26 cellular contexts compared by ENCODE assay signal in genomic region chr9:86285247-86285646, GRCh38. TPM values are rescaled to one million over a fixed set of nuclear protein-coding genes. Genes with fewer than 3 reads are reported as not detected.
DNase-seq lines count a peak whose midpoint lies in the region; ATAC-seq and TF ChIP-seq lines count a peak whose summit lies in the region.
"Had no signal": no experiment of that assay in that cellular context is flagged by ENCODE, and none has a peak within 500 bp of the region (broad histone marks: within the 10 kb centered on the region; RNA-seq: fewer than 3 reads in every experiment).

No MANE protein-coding gene starts in this region.

- H3F3A ChIP-seq in OCI-LY1 (ENCODE audit: insufficient read depth, low read length) = no peaks in the 10 kb centered on the region

- CTCF ChIA-PET in GM10248 (lab: Yijun Ruan, JAX) = interaction anchor here (1.2 to 1.4 kb wide), 2 partner anchors 9 to 211 kb away, joined by 3 read pairs; no protein-coding TSS in a partner anchor

- H2AFZ ChIP-seq in OCI-LY1 (ENCODE audit: low read length) = no peak overlapping the region

- ATAC-seq in HG03565 (IDR thresholded peaks at IDR 0.05; ENCODE audit: unreplicated experiment) = no peak
- ATAC-seq: activated CD4-positive, alpha-beta T cell treated with anti-CD3 and anti-CD28 coated beads for 36 hours; lower lobe of right lung; Panc1 had no signal

- no peaks in the 10 kb centered on the region for H3K9me2 ChIP-seq in OCI-LY1 (ENCODE audit: low read depth, low read length)

- H3K27ac ChIP-seq in OCI-LY1 (ENCODE audit: low read depth, low read length, poor library complexity, severe bottlenecking) = peak overlapping the region; percentile 48
- H3K27ac ChIP-seq: HL-60, lower lobe of right lung, stomach, transverse colon had no signal

- no peak overlapping the region for H3K4me2 ChIP-seq in OCI-LY1 (ENCODE audit: low read length)

- H3K27me3 ChIP-seq in OCI-LY1 (ENCODE audit: insufficient read depth, low read length) = no peaks in the 10 kb centered on the region
- H3K27me3 ChIP-seq: spleen, stomach, transverse colon had no signal

- H3K36me3 Mint-ChIP-seq in brain = peaks cover 10% of the 10 kb centered on the region

- peak overlapping the region in 1 of 5 experiments; percentile 22 for H3K4me3 Mint-ChIP-seq in brain
- H3K4me3 Mint-ChIP-seq: activated CD4-positive, alpha-beta T cell treated with anti-CD3 and anti-CD28 coated beads for 36 hours had no signal

- H3K4me1 Mint-ChIP-seq in brain = peaks cover 73% of the 10 kb centered on the region

- peaks cover 3% of the 10 kb centered on the region for H3K27me3 Mint-ChIP-seq in brain
- H3K27me3 Mint-ChIP-seq: activated CD4-positive, alpha-beta T cell treated with anti-CD3 and anti-CD28 coated beads for 36 hours had no signal

- peaks cover 14% of the 10 kb centered on the region for H3K79me2 ChIP-seq in OCI-LY1 (ENCODE audit: insufficient read depth, low read length)

- no peak overlapping the region for H3K4me3 ChIP-seq in OCI-LY1 (ENCODE audit: low read depth, low read length, poor library complexity, severe bottlenecking)
- H3K4me3 ChIP-seq: lower lobe of right lung, spleen, stomach, transverse colon had no signal

- POLR2A ChIA-PET in GM10248 (lab: Yijun Ruan, JAX) = no interaction called here

- H3K36me3 ChIP-seq in OCI-LY1 (ENCODE audit: insufficient read depth, low read length) = peaks cover 15% of the 10 kb centered on the region; the same call in 1 of the 2 replicates

- no peaks in the 10 kb centered on the region for H3K9me3 ChIP-seq in OCI-LY1 (ENCODE audit: low read length)
- H3K9me3 ChIP-seq: lower lobe of right lung, spleen, stomach, transverse colon had no signal

- DNase-seq in CD1c-positive myeloid dendritic cell (ENCODE audit: extremely low spot score) (peak; percentile 65), CMK (ENCODE audit: low read depth) (peak; percentile 35), NCI-H446 (lab: John Stamatoyannopoulos, UW) (no peak), GM10248 (ENCODE audit: extremely low spot score) (no peak)
- DNase-seq: activated CD4-positive, alpha-beta T cell treated with anti-CD3 and anti-CD28 coated beads for 36 hours; activated CD8-positive, alpha-beta memory T cell treated with anti-CD3 and anti-CD28 coated beads, Interleukin-2, amount 50 U/mL, for 48 hours; activated naive CD4-positive, alpha-beta T cell treated with Interleukin-2 at 50 U/mL for 16 hours; COR-L47; foreskin melanocyte; hypothalamus; kidney; lower lobe of right lung; MM.1S; NCI-H1694 treated with DMSO at 0.1 percent for 48 hours; NCI-H748 treated with DMSO at 0.1 percent for 48 hours; occipital lobe; spleen; stimulated activated CD4-positive, alpha-beta T cell treated with anti-CD3 and anti-CD28 coated beads, Interleukin-4, amount 100 ng/mL, for 24 hours; stomach; T1000; transverse colon had no signal

- TF ChIP-seq CTCF in OCI-LY1 (IDR thresholded peaks at IDR 0.05; ENCODE audit: low read length) (no peak), brain (conservative IDR thresholded peaks at IDR 0.05) (no peak), GM10248 (IDR thresholded peaks at IDR 0.05; ENCODE audit: control extremely low read depth, extremely low read depth, low read depth, missing control alignments) (no peak)

- H4K20me1 ChIP-seq in OCI-LY1 (ENCODE audit: insufficient read depth, low read length) = no peaks in the 10 kb centered on the region

- H3K27ac Mint-ChIP-seq in brain = peak overlapping the region in 4 of 5 experiments; percentile 42 to 96 (median 68)
- H3K27ac Mint-ChIP-seq: activated CD4-positive, alpha-beta T cell treated with anti-CD3 and anti-CD28 coated beads for 36 hours had no signal

- H3K9ac ChIP-seq in OCI-LY1 (ENCODE audit: low read length) = no peak overlapping the region

- H3K9me3 Mint-ChIP-seq in brain = no peaks in the 10 kb centered on the region

- peaks cover 54% of the 10 kb centered on the region for H3K4me1 ChIP-seq in OCI-LY1 (ENCODE audit: insufficient read depth, low read length, severe bottlenecking)

RNA-seq across cellular contexts. Expression of gene ISCA1, which starts 2.9 kb away (rescaled TPM):
- 47.9 TPM for polyA plus RNA-seq in brain (ENCODE audit: insufficient read depth, low read depth, low replicate concordance)

RNA-seq across cellular contexts. Expression of gene C9orf153, which starts 25.8 kb away (rescaled TPM):
- polyA plus RNA-seq in brain (ENCODE audit: insufficient read depth, low read depth, low replicate concordance) = not detected
- polyA plus RNA-seq: stomach had no signal

Comparison
In these comparisons a context has a peak if more than half of its experiments do, and no peak if none do; other contexts are left out.
1. DNase-seq: peak in CD1c-positive myeloid dendritic cell (single experiment) and CMK (single experiment); none in NCI-H446 (0 of 2) and GM10248 (single experiment).